Comparison of ENCODE assay signal across 1 cellular context in genomic region chr9:41359116-41359515, GRCh38.
TF ChIP-seq lines count a peak whose summit lies in the region.

No MANE protein-coding gene starts in this region.

TF ChIP-seq in K562, 482 proteins besides CTCF, POLR2A, EP300 and RAD21 (continued from another document):
- peak; percentile 95 for TF ChIP-seq MGA (IDR thresholded peaks at IDR 0.05)
- TF ChIP-seq HDAC1 (IDR thresholded peaks at IDR 0.05) = peak in 1 of 2 experiments; percentile 40; a peak in 1 of 4 replicates
